12 cellular contexts compared by ENCODE assay signal in the genomic region with DNA sequence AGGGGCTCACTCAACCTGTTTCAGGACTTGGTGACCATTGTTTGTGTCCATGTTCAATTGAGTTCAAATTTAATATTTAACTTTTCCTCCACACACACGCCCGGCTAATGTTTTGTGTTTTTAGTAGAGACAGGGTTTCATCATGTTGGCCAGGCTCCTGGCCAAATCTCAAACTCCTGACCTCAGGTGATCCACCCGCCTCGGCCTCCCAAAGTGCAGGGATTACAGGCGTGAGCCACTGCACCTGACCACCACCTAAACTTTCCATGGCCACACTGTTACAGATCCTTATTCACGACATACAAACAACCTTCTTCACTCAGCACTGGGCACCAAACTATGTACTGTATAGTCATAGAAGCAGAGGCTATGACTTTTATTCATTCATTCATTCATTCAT. TPM values are rescaled to one million over a fixed set of nuclear protein-coding genes. Genes with fewer than 3 reads are reported as not detected.
A peak's percentile ranks its signal among the peaks of the same experiment; 100 is the strongest.
DNase-seq lines count a peak whose midpoint lies in the region; ATAC-seq, FAIRE-seq and TF ChIP-seq lines count a peak whose summit lies in the region.
"Not testable (repeated sequence)": the region's sequence is repeated elsewhere in the genome, so short reads cannot be mapped to it uniquely, and the experiment has no call there.
"Had no signal": no experiment of that assay in that cellular context is flagged by ENCODE, and none has a peak within 500 bp of the region (broad histone marks: within the 10 kb centered on the region; RNA-seq: fewer than 3 reads in every experiment).

No MANE protein-coding gene starts in this region.

- not testable (repeated sequence) for TF ChIP-seq RAD21 in HepG2 (CRISPR knock-in tag; IDR thresholded peaks at IDR 0.05)

- in situ Hi-C loops in HepG2 (cut with HindIII; ENCODE audit: extremely low pct_ligation_motif_present, low pct_unique_long_range_greater_than_20kb), result not testable (repeated sequence)

- POLR2A ChIA-PET in HepG2 (lab: Yijun Ruan, JAX), result not testable (repeated sequence)

- CTCF ChIA-PET in HepG2 (lab: Yijun Ruan, JAX; ENCODE audit: low intra/inter-chr PET ratio, low total read pairs), result not testable (repeated sequence)

- H4K20me1 ChIP-seq in HepG2 (ENCODE audit: insufficient read depth, low read length), result not testable (repeated sequence)

- not testable (repeated sequence) for TF ChIP-seq POLR2A in body of pancreas (IDR thresholded peaks at IDR 0.05); HepG2 (IDR thresholded peaks at IDR 0.05; ENCODE audit: insufficient read depth in 1 of 2, low read depth in 2 of 2, low read length in 2 of 2); right lobe of liver (IDR thresholded peaks at IDR 0.05)

- not testable (repeated sequence) for H3K9me3 ChIP-seq in body of pancreas; left lung; HepG2 (ENCODE audit: low read length); right lobe of liver; lower lobe of right lung; pancreas; upper lobe of right lung

- not testable (repeated sequence) for H3K9ac ChIP-seq in HepG2 (ENCODE audit: insufficient read depth, low read depth, low read length)

- TF ChIP-seq CTCF in body of pancreas (IDR thresholded peaks at IDR 0.05); left lung (IDR thresholded peaks at IDR 0.05); HepG2 (CRISPR knock-in tag; IDR thresholded peaks at IDR 0.05); right lobe of liver (IDR thresholded peaks at IDR 0.05); lower lobe of right lung (IDR thresholded peaks at IDR 0.05); pancreas (IDR thresholded peaks at IDR 0.05); upper lobe of right lung (IDR thresholded peaks at IDR 0.05): not testable (repeated sequence)

- TF ChIP-seq EP300 in HepG2 (IDR thresholded peaks at IDR 0.05; ENCODE audit: low read depth in 2 of 2, low read length in 2 of 2); HepG2 (CRISPR knock-in tag; IDR thresholded peaks at IDR 0.05; ENCODE audit: borderline replicate concordance): not testable (repeated sequence)

- intact Hi-C loops in body of pancreas (cut with DNase I); left lung (cut with DNase I); HepG2 (cut with micrococcal nuclease; ENCODE audit: unreplicated experiment); right lobe of liver (cut with DNase I); lower lobe of right lung (cut with DNase I); pancreas (cut with DNase I); upper lobe of right lung (cut with DNase I): not testable (repeated sequence)

- DNase-seq in body of pancreas; left lobe of liver (ENCODE audit: low spot score); left lung; HepG2 (ENCODE audit: low spot score); right lobe of liver; lower lobe of right lung; pancreas; upper lobe of right lung: not testable (repeated sequence)

- not testable (repeated sequence) for H3K27me3 ChIP-seq in body of pancreas; left lung; HepG2 (ENCODE audit: control insufficient read depth in 1 of 2, insufficient read depth in 2 of 2, low read length in 2 of 2); right lobe of liver; lower lobe of right lung (ENCODE audit: low read depth); pancreas; upper lobe of right lung

- WGBS in body of pancreas, 2 donors, result no CpG with 5 or more reads among the region's 6 CpGs
- WGBS in HepG2 (ENCODE audit: low lambda C conversion rate), result no CpG with 5 or more reads among the region's 6 CpGs
- WGBS in right lobe of liver (ENCODE audit: insufficient coverage, low coverage, low lambda C conversion rate, missing lambda C conversion rate), result no CpG with 5 or more reads among the region's 6 CpGs
- WGBS in pancreas, 2 donors, result no CpG with 5 or more reads among the region's 6 CpGs

- not testable (repeated sequence) for H3K27ac ChIP-seq in body of pancreas; left lung; HepG2 (ENCODE audit: extremely low read length, insufficient read depth, low read length); right lobe of liver; lower lobe of right lung; pancreas; upper lobe of right lung

- not testable (repeated sequence) for H3K36me3 ChIP-seq in body of pancreas (replicated peaks in 1 of 2; ENCODE audit: insufficient read depth in 1 of 2, low read depth in 2 of 2); left lung; HepG2 (replicated peaks in 1 of 2; ENCODE audit: control insufficient read depth in 1 of 2, insufficient read depth in 2 of 2, low read length in 2 of 2); right lobe of liver; lower lobe of right lung; pancreas; upper lobe of right lung

- not testable (repeated sequence) for BruUV-seq in HepG2 (replicated peaks; lab: Mats Ljungman, UMichigan)

- not testable (repeated sequence) for H3K4me1 ChIP-seq in body of pancreas; left lung; HepG2 (ENCODE audit: insufficient read depth, low read length); right lobe of liver; lower lobe of right lung; pancreas; upper lobe of right lung

- ATAC-seq in body of pancreas (peak; percentile 66), left lobe of liver (peak; percentile 81), left lung (peak; percentile 48), HepG2 (peak; percentile 35), right lobe of liver (peak; percentile 74 to 88 (median 86)), lower lobe of right lung (peak; percentile 57 to 71), pancreas (peak; percentile 29 to 44 (median 38)), upper lobe of right lung (peak; percentile 53)

- H3K4me2 ChIP-seq in HepG2 (ENCODE audit: low read depth, low read length), result not testable (repeated sequence)

- FAIRE-seq in HepG2 (lab: Jason Lieb, UNC); pancreas (lab: Jason Lieb, UNC): not testable (repeated sequence)

- H3K4me3 ChIP-seq in body of pancreas; left lung; HepG2 (replicated peaks in 1 of 3; ENCODE audit: insufficient read depth in 1 of 3, low read depth in 2 of 3, low read length in 3 of 3); right lobe of liver; lower lobe of right lung; pancreas; upper lobe of right lung: not testable (repeated sequence)

- not testable (repeated sequence) for H3K79me2 ChIP-seq in HepG2 (ENCODE audit: insufficient read depth, low read length)

- H2AFZ ChIP-seq in HepG2 (ENCODE audit: low read length), result not testable (repeated sequence)

RNA-seq across cellular contexts. Expression of gene LIMS3, which starts 4.3 kb away (rescaled TPM):
- total RNA-seq in body of pancreas, result 1 to 10 TPM; 4.7 to 4.9 TPM
- not detected for total RNA-seq in left lobe of liver
- 1 to 10 TPM; 1.5 to 1.7 TPM for total RNA-seq in left lung
- 0.69 and 1.3 TPM in 2 replicates for total RNA-seq in HepG2 (2016; rRNA removed; fragmentation: Illumina TruSeq; extraction: Trizol)
- total RNA-seq in HepG2 (2016; cell fraction: cytosol; rRNA removed; fragmentation: Illumina TruSeq; extraction: Trizol; ENCODE audit: low read depth), result not detected in 2 replicates
- total RNA-seq in HepG2 (2016; cell fraction: insoluble cytoplasmic fraction; rRNA removed; fragmentation: Illumina TruSeq; extraction: Trizol), result 0.28 and 1.1 TPM in 2 replicates
- total RNA-seq in HepG2 (2016; cell fraction: membrane; rRNA removed; fragmentation: Illumina TruSeq; extraction: Trizol), result 0.25 TPM in 1 of 2 replicates, not detected in the other
- total RNA-seq in HepG2 (2016; cell fraction: nucleus; rRNA removed; fragmentation: Illumina TruSeq; extraction: Trizol), result 0.38 TPM in 1 of 2 replicates, not detected in the other
- 2.2 TPM in 1 of 2 replicates, not detected in the other for polyA plus RNA-seq in HepG2 (2011; rRNA removed)
- 0.35 and 0.44 TPM in 2 replicates for polyA plus RNA-seq in HepG2 (2011; cell fraction: cytosol; rRNA removed)
- 0.29 and 0.59 TPM in 2 replicates for polyA plus RNA-seq in HepG2 (2011; cell fraction: nucleus; rRNA removed)
- polyA plus RNA-seq in HepG2 (2012), result 1.6 and 2.9 TPM in 2 replicates
- polyA plus RNA-seq in HepG2 (2016; cell fraction: cytosol; fragmentation: Illumina TruSeq; extraction: Trizol; ENCODE audit: low read depth), result 0.12 and 0.37 TPM in 2 replicates
- 1.0 and 1.4 TPM in 2 replicates for polyA plus RNA-seq in HepG2 (2016; cell fraction: insoluble cytoplasmic fraction; fragmentation: Illumina TruSeq; extraction: Trizol; ENCODE audit: low read depth)
- 0.39 TPM in 1 of 2 replicates, not detected in the other for polyA plus RNA-seq in HepG2 (2016; cell fraction: membrane; fragmentation: Illumina TruSeq; extraction: Trizol; ENCODE audit: low read depth)
- 0.32 and 1.3 TPM in 2 replicates for polyA plus RNA-seq in HepG2 (2016; cell fraction: nucleus; fragmentation: Illumina TruSeq; extraction: Trizol; ENCODE audit: insufficient read depth, low read depth)
- polyA minus RNA-seq in HepG2 (2011; rRNA and poly(A)+ RNA removed; ENCODE audit: low replicate concordance), result 1.2 TPM in 1 of 2 replicates, not detected in the other
- not detected in 2 replicates for polyA minus RNA-seq in HepG2 (2011; cell fraction: cytosol; rRNA and poly(A)+ RNA removed)
- polyA minus RNA-seq in HepG2 (2011; cell fraction: nucleus; rRNA and poly(A)+ RNA removed), result 1.5 and 4.4 TPM in 2 replicates
- total RNA-seq in right lobe of liver, result 1 to 10 TPM in 1 of 6 experiments, under 1 TPM in 3, not detected in 2; 0.22 to 1.0 (median 0.34) TPM
- 2.4 TPM for total RNA-seq in lower lobe of right lung
- 1 to 10 TPM; 1.5 to 3.1 (median 2.1) TPM for total RNA-seq in pancreas
- 1 to 10 TPM in 1 of 2 donors, under 1 TPM in 1; 0.38 to 1.7 TPM for polyA plus RNA-seq in pancreas
- 3.1 TPM for total RNA-seq in upper lobe of right lung
- total RNA-seq: Calu3; CD4-positive, CD25-positive, alpha-beta regulatory T cell; CD8-positive, alpha-beta T cell had no signal
- polyA plus RNA-seq: A549 had no signal

Comparison
In these comparisons a context has a peak if more than half of its experiments do, and no peak if none do; other contexts are left out.
1. ATAC-seq: peak in every context shown above with its lines; median percentile 86 in right lobe of liver; 81 in left lobe of liver; 66 in body of pancreas; 64 in lower lobe of right lung; 53 in upper lobe of right lung; 48 in left lung; 38 in pancreas; 35 in HepG2.